9 cellular contexts compared by ENCODE assay signal in the genomic region with DNA sequence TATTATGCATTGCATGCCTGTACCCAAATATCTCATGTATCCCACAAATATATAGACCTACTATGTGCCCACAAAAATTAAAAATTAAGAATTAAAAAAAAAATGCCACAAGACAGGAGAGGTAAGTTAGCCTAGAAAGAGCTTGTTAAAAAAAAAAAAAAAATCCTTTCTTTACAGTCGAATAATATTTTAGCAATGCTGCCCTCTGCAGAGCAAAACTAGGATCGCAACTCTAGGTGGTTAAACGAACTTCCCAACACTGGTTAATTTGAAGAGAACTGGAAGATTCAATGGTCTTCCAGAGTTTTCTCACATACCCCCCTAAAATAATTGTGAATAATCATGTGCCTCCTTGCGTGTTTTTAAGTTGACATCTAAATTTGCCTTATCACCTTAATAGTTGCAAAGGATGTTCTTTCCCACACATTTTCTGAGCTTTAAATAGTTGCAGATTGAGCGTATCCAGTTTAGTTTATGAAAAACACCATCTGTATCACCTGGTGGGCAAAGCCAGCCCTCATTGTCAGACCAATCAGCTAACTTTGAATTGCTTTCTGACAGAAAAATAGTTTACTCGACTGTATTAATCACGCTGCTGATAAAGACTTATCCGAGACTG. TPM values are rescaled to one million over a fixed set of nuclear protein-coding genes. Genes with fewer than 3 reads are reported as not detected.
DNase-seq lines count a peak whose midpoint lies in the region; ATAC-seq and TF ChIP-seq lines count a peak whose summit lies in the region.
"Had no signal": no experiment of that assay in that cellular context is flagged by ENCODE, and none has a peak within 500 bp of the region (broad histone marks: within the 10 kb centered on the region; RNA-seq: fewer than 3 reads in every experiment).

No MANE protein-coding gene starts in this region.

- H3K36me3 Mint-ChIP-seq in activated CD8-positive, alpha-beta memory T cell treated with anti-CD3 and anti-CD28 coated beads, Interleukin-2, amount 10 ng/mL, durations not matched to agents 7 days and 5 days, result peaks cover 7% of the 10 kb centered on the region
- H3K36me3 Mint-ChIP-seq in naive thymus-derived CD8-positive, alpha-beta T cell, result no peaks in the 10 kb centered on the region

- in situ Hi-C loops in GM23248 (cut with MboI), result loop anchor here (10.0 kb wide), 2 partner anchors 245 to 455 kb away; no protein-coding TSS in a partner anchor

- H3K4me3 ChIP-seq in GM23248 (no peak overlapping the region), epithelial cell of proximal tubule (ENCODE audit: low read depth, low read length) (no peak overlapping the region), stomach (no peak overlapping the region)

- intact Hi-C loops in stomach (cut with DNase I; ENCODE audit: low total_unique reads), result no loop called here

- TF ChIP-seq POLR2A in stomach (IDR thresholded peaks at IDR 0.05), result no peak

- H3K4me3 Mint-ChIP-seq in activated CD8-positive, alpha-beta memory T cell treated with anti-CD3 and anti-CD28 coated beads, Interleukin-2, amount 10 ng/mL, durations not matched to agents 7 days and 5 days, result no peak overlapping the region
- H3K4me3 Mint-ChIP-seq in naive thymus-derived CD8-positive, alpha-beta T cell, result no peak overlapping the region
- H3K4me3 Mint-ChIP-seq: stimulated activated naive CD8-positive, alpha-beta T cell treated with anti-CD3 and anti-CD28 coated beads, Interleukin-15, Interleukin-2, amounts not matched to agents 100 ng/mL and 50 ng/mL, for 24 hours had no signal

- H3K4me2 ChIP-seq in GM23248 (ENCODE audit: unreplicated experiment), result no peak overlapping the region

- no peak overlapping the region for H2AFZ ChIP-seq in GM23248

- peaks cover 43% of the 10 kb centered on the region for H3K4me1 Mint-ChIP-seq in activated CD8-positive, alpha-beta memory T cell treated with anti-CD3 and anti-CD28 coated beads, Interleukin-2, amount 10 ng/mL, durations not matched to agents 7 days and 5 days
- peaks cover 0 to 31% (median 0%) of the 10 kb centered on the region in 4 donors for H3K4me1 Mint-ChIP-seq in naive thymus-derived CD8-positive, alpha-beta T cell

- H3K27me3 Mint-ChIP-seq in activated CD8-positive, alpha-beta memory T cell treated with anti-CD3 and anti-CD28 coated beads, Interleukin-2, amount 10 ng/mL, durations not matched to agents 7 days and 5 days, result peaks cover 44% of the 10 kb centered on the region
- peaks cover 15 to 44% (median 20%) of the 10 kb centered on the region in 5 donors for H3K27me3 Mint-ChIP-seq in naive thymus-derived CD8-positive, alpha-beta T cell

- CTCF ChIA-PET in activated CD8-positive, alpha-beta memory T cell treated with anti-CD3 and anti-CD28 coated beads, Interleukin-2, amount 10 ng/mL, durations not matched to agents 7 days and 5 days (lab: Charles Lee), result interaction anchor here (0.6 to 6.7 kb wide), 56 partner anchors 8 to 502 kb away, joined by 3 to 110 read pairs (median 4); a partner anchor contains a TSS

- H3K27ac Mint-ChIP-seq in activated CD8-positive, alpha-beta memory T cell treated with anti-CD3 and anti-CD28 coated beads, Interleukin-2, amount 10 ng/mL, durations not matched to agents 7 days and 5 days, result no peak overlapping the region
- peak overlapping the region in 1 of 10 donors; percentile 16 for H3K27ac Mint-ChIP-seq in naive thymus-derived CD8-positive, alpha-beta T cell
- H3K27ac Mint-ChIP-seq: stimulated activated naive CD8-positive, alpha-beta T cell treated with anti-CD3 and anti-CD28 coated beads, Interleukin-15, Interleukin-2, amounts not matched to agents 100 ng/mL and 50 ng/mL, for 24 hours had no signal

- peak; percentile 51 for ATAC-seq in activated CD8-positive, alpha-beta memory T cell treated with anti-CD3 and anti-CD28 coated beads, Interleukin-2, amount 10 ng/mL, durations not matched to agents 7 days and 5 days
- peak; percentile 51 to 65 for ATAC-seq in naive thymus-derived CD8-positive, alpha-beta T cell

- H3K4me1 ChIP-seq in GM23248 (ENCODE audit: insufficient read depth), result no peaks in the 10 kb centered on the region
- H3K4me1 ChIP-seq in stomach, result peaks cover 19 to 44% (median 32%) of the 10 kb centered on the region in 4 donors

- POLR2A ChIA-PET in naive thymus-derived CD8-positive, alpha-beta T cell (lab: Charles Lee), result interaction anchor here (0.6 to 2.1 kb wide), 4 partner anchors 48 to 485 kb away, joined by 3 to 13 read pairs (median 6); a partner anchor contains a TSS

- 38 to 43% methylated on average over 8 of the region's 8 CpGs for WGBS in GM23248 (ENCODE audit: low coverage in 1 of 2, low lambda C conversion rate in 2 of 2, missing lambda C conversion rate in 2 of 2), 2 experiments
- WGBS in stomach, 5 donors, result 26 to 42% (median 36%) methylated on average over 8 of the region's 8 CpGs

- no peaks in the 10 kb centered on the region for H3K36me3 ChIP-seq in GM23248 (ENCODE audit: low read depth)
- H3K36me3 ChIP-seq in stomach, result no peaks in the 10 kb centered on the region

- no peaks in the 10 kb centered on the region for H3K79me2 ChIP-seq in GM23248 (ENCODE audit: insufficient read depth)

- H3K27ac ChIP-seq in GM23248, result no peak overlapping the region
- H3K27ac ChIP-seq in stomach, result peak overlapping the region in 2 of 5 donors; percentile 30 to 62

- peak; percentile 76 for TF ChIP-seq CTCF in epithelial cell of proximal tubule (conservative IDR thresholded peaks at IDR 0.05; ENCODE audit: low read depth, low read length)
- TF ChIP-seq CTCF in stomach (IDR thresholded peaks at IDR 0.05), result peak in 5 of 7 experiments; percentile 53 to 81 (median 75)

- TF ChIP-seq EP300 in stomach (IDR thresholded peaks at IDR 0.05), result no peak

- no peak overlapping the region for H3K9ac ChIP-seq in GM23248

- DNase-seq in AG08395 (ENCODE audit: low spot score) (peak; percentile 61), GM23248 (peak; percentile 68), NCI-H82 (lab: John Stamatoyannopoulos, UW) (peak; percentile 89), epithelial cell of proximal tubule (ENCODE audit: low read depth) (no peak), stomach (peak; percentile 85), cortex of kidney (lab: John Stamatoyannopoulos, UW) (no peak)
- peak; percentile 80 for DNase-seq in activated CD8-positive, alpha-beta memory T cell treated with anti-CD3 and anti-CD28 coated beads, Interleukin-2, amount 10 ng/mL, durations not matched to agents 7 days and 5 days
- peak; percentile 49 to 85 (median 69) for DNase-seq in naive thymus-derived CD8-positive, alpha-beta T cell

- H3K9me2 ChIP-seq in GM23248 (ENCODE audit: insufficient read depth), result no peaks in the 10 kb centered on the region

- no peaks in the 10 kb centered on the region for H3K27me3 ChIP-seq in GM23248 (replicated peaks; ENCODE audit: insufficient read depth)
- H3K27me3 ChIP-seq in stomach, result no peaks in the 10 kb centered on the region

- no peaks in the 10 kb centered on the region for H4K20me1 ChIP-seq in GM23248 (ENCODE audit: insufficient read depth)

- H3K9me3 ChIP-seq in GM23248 (ENCODE audit: low read depth) (no peaks in the 10 kb centered on the region), stomach (no peaks in the 10 kb centered on the region)

- no peaks in the 10 kb centered on the region for H3K9me3 Mint-ChIP-seq in activated CD8-positive, alpha-beta memory T cell treated with anti-CD3 and anti-CD28 coated beads, Interleukin-2, amount 10 ng/mL, durations not matched to agents 7 days and 5 days (ENCODE audit: low read depth)
- no peaks in the 10 kb centered on the region for H3K9me3 Mint-ChIP-seq in naive thymus-derived CD8-positive, alpha-beta T cell
- H3K9me3 Mint-ChIP-seq: stimulated activated naive CD8-positive, alpha-beta T cell treated with anti-CD3 and anti-CD28 coated beads, Interleukin-15, Interleukin-2, amounts not matched to agents 100 ng/mL and 50 ng/mL, for 24 hours had no signal

- H3F3A ChIP-seq in GM23248 (ENCODE audit: insufficient read depth), result no peaks in the 10 kb centered on the region

RNA-seq across cellular contexts. Expression of a gene that starts 47.4 kb away (rescaled TPM):
- total RNA-seq in GM23248 (2014; rRNA removed; shearing (Covaris generic)), result 8.0 and 20.4 TPM in 2 replicates
- polyA plus RNA-seq in GM23248 (2016; fragmentation: Nextera tagmentation; extraction: Ambion mirVana), result 9.1 and 9.4 TPM in 2 replicates
- 10 to 100 TPM; 17.0 to 22.5 TPM for total RNA-seq in activated CD8-positive, alpha-beta memory T cell treated with anti-CD3 and anti-CD28 coated beads, Interleukin-2, amount 10 ng/mL, durations not matched to agents 7 days and 5 days
- total RNA-seq in epithelial cell of proximal tubule, result 2.9 and 3.5 TPM in 2 replicates
- total RNA-seq in naive thymus-derived CD8-positive, alpha-beta T cell, result 1 to 10 TPM; 8.1 to 9.8 TPM
- polyA plus RNA-seq in naive thymus-derived CD8-positive, alpha-beta T cell, result 10 to 100 TPM in 1 of 3 donors, 1 to 10 TPM in 2; 6.3 to 17.6 (median 6.3) TPM
- total RNA-seq in stomach, result 10 to 100 TPM in 2 of 5 donors, 1 to 10 TPM in 2, under 1 TPM in 1; 0.29 to 56.6 (median 4.5) TPM
- 10 to 100 TPM in 1 of 3 donors, 1 to 10 TPM in 2; 6.2 to 13.7 (median 9.0) TPM for polyA plus RNA-seq in stomach

Comparison
In these comparisons a context has a peak if more than half of its experiments do, and no peak if none do; other contexts are left out.
1. DNase-seq: peak in AG08395 (single experiment), GM23248 (single experiment), NCI-H82 (single experiment), activated CD8-positive, alpha-beta memory T cell treated with anti-CD3 and anti-CD28 coated beads, Interleukin-2, amount 10 ng/mL, durations not matched to agents 7 days and 5 days (single experiment), naive thymus-derived CD8-positive, alpha-beta T cell (10 of 10) and stomach (single experiment); none in epithelial cell of proximal tubule (single experiment) and cortex of kidney (single experiment).